Comparison of ENCODE assay signal across 18 cellular contexts in the genomic region with DNA sequence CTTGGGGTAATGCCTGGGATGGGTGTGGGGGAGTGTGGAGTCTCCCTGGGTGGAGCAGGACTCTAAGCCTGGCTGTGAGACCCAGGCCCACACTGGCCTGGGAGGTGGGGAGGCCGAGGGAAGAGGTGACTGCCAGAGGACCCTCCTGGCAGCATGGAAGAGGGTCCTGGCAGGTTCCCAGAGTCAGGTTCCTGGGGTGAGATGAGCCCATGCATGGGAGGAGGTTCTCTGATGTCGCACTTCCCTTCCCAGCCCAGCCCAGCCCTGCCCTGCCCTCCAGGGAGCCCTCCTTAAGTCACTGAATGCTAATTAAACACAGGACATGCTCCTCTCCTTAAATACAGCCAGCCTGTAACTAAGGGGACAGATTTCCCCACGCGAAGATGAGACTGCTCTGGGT.
"Had no signal": no experiment of that assay in that cellular context is flagged by ENCODE, and none has a peak within 500 bp of the region (broad histone marks: within the 10 kb centered on the region; RNA-seq: fewer than 3 reads in every experiment).

No MANE protein-coding gene starts in this region.

- H3K79me2 ChIP-seq: parathyroid adenoma had no signal

- H3K4me1 ChIP-seq: esophagus muscularis mucosa, gastroesophageal sphincter, parathyroid adenoma, prostate gland, right lobe of liver, tibial artery, upper lobe of right lung had no signal

- H3K9me3 Mint-ChIP-seq: stimulated activated naive CD8-positive, alpha-beta T cell treated with anti-CD3 and anti-CD28 coated beads, Interleukin-15, Interleukin-2, amounts not matched to agents 100 ng/mL and 50 ng/mL, for 24 hours had no signal

- H3K27ac ChIP-seq: epithelial cell of prostate, esophagus muscularis mucosa, gastroesophageal sphincter, parathyroid adenoma, prostate gland, right lobe of liver, tibial artery, upper lobe of right lung had no signal

- H3K27ac Mint-ChIP-seq: naive thymus-derived CD8-positive, alpha-beta T cell; stimulated activated effector memory CD8-positive, alpha-beta T cell treated with anti-CD3 and anti-CD28 coated beads, Interleukin-12 subunit alpha, Interleukin-12 subunit beta, amount 100 ng/mL, for 72 hours; stimulated activated naive CD8-positive, alpha-beta T cell treated with anti-CD3 and anti-CD28 coated beads, Interleukin-15, Interleukin-2, amounts not matched to agents 100 ng/mL and 50 ng/mL, for 24 hours had no signal

- H2AFZ ChIP-seq: parathyroid adenoma had no signal

- DNase-seq: effector memory CD4-positive, alpha-beta T cell; foreskin fibroblast; kidney glomerular epithelial cell; mucosa of descending colon; naive thymus-derived CD8-positive, alpha-beta T cell; occipital lobe; right lobe of liver; stimulated activated CD4-positive, alpha-beta T cell treated with anti-CD3 and anti-CD28 coated beads, Interleukin-4, amount 100 ng/mL, for 1 hour; stimulated activated CD8-positive, alpha-beta memory T cell treated with anti-CD3 and anti-CD28 coated beads, Interleukin-4, amount 100 ng/mL, for 48 hours; tibial artery; upper lobe of right lung had no signal

- H3K36me3 Mint-ChIP-seq: naive thymus-derived CD8-positive, alpha-beta T cell; stimulated activated effector memory CD8-positive, alpha-beta T cell treated with anti-CD3 and anti-CD28 coated beads, Interleukin-12 subunit alpha, Interleukin-12 subunit beta, amount 100 ng/mL, for 72 hours had no signal

- H3K4me3 ChIP-seq: esophagus muscularis mucosa, gastroesophageal sphincter, mucosa of descending colon, prostate gland, right lobe of liver, tibial artery, upper lobe of right lung had no signal

- H3K27me3 ChIP-seq: esophagus muscularis mucosa, right lobe of liver, tibial artery, upper lobe of right lung had no signal

- H3K4me3 Mint-ChIP-seq: stimulated activated effector memory CD8-positive, alpha-beta T cell treated with anti-CD3 and anti-CD28 coated beads, Interleukin-12 subunit alpha, Interleukin-12 subunit beta, amount 100 ng/mL, for 72 hours; stimulated activated naive CD8-positive, alpha-beta T cell treated with anti-CD3 and anti-CD28 coated beads, Interleukin-15, Interleukin-2, amounts not matched to agents 100 ng/mL and 50 ng/mL, for 24 hours had no signal

- ATAC-seq: gastroesophageal sphincter; mucosa of descending colon; naive thymus-derived CD8-positive, alpha-beta T cell; right lobe of liver; stimulated activated effector memory CD8-positive, alpha-beta T cell treated with anti-CD3 and anti-CD28 coated beads, Interleukin-12 subunit alpha, Interleukin-12 subunit beta, amount 100 ng/mL, for 72 hours; upper lobe of right lung had no signal

- H3K36me3 ChIP-seq: esophagus muscularis mucosa, gastroesophageal sphincter, prostate gland, right lobe of liver, tibial artery, upper lobe of right lung had no signal

- H3K4me1 Mint-ChIP-seq: naive thymus-derived CD8-positive, alpha-beta T cell; stimulated activated effector memory CD8-positive, alpha-beta T cell treated with anti-CD3 and anti-CD28 coated beads, Interleukin-12 subunit alpha, Interleukin-12 subunit beta, amount 100 ng/mL, for 72 hours had no signal

- H3K9ac ChIP-seq: parathyroid adenoma had no signal

- H3K27me3 Mint-ChIP-seq: stimulated activated naive CD8-positive, alpha-beta T cell treated with anti-CD3 and anti-CD28 coated beads, Interleukin-15, Interleukin-2, amounts not matched to agents 100 ng/mL and 50 ng/mL, for 24 hours had no signal

- H3K9me3 ChIP-seq: esophagus muscularis mucosa, gastroesophageal sphincter, mucosa of descending colon, prostate gland, right lobe of liver, tibial artery, upper lobe of right lung had no signal
